In genomic region chr2:12716250-12717190, GRCh38 we compare ENCODE assay signal across 8 cellular contexts. TPM values are rescaled to one million over a fixed set of nuclear protein-coding genes. Genes with fewer than 3 reads are reported as not detected.
DNase-seq lines count a peak whose midpoint lies in the region; ATAC-seq and TF ChIP-seq lines count a peak whose summit lies in the region.

TSS of gene TRIB2 (plus strand) at chr2:12716936. CDS start at chr2:12718308, 1,372 bp downstream.

- H3K4me1 ChIP-seq in tibial nerve, result peaks cover 0 to 48% (median 16%) of the 10 kb centered on the region in 4 donors

- TF ChIP-seq CTCF in tibial nerve (IDR thresholded peaks at IDR 0.05), result peak in 1 of 5 experiments; percentile 19

- ATAC-seq in HG02571 (IDR thresholded peaks at IDR 0.05; ENCODE audit: unreplicated experiment), result peak; percentile 66

- peak in 1 of 2 donors; percentile 55 for TF ChIP-seq POLR2A in tibial nerve (IDR thresholded peaks at IDR 0.05)

- no peaks in the 10 kb centered on the region for H3K36me3 ChIP-seq in tibial nerve

- intact Hi-C loops in cardiac septum (cut with DNase I), result loop anchor here (1.0 to 5.0 kb wide), 11 partner anchors 102 to 886 kb away; no protein-coding TSS in a partner anchor

- peak; percentile 92 for DNase-seq in GM03348 (ENCODE audit: low spot score)
- peak; percentile 94 to 95 (median 95) for DNase-seq in NCI-H1417 (lab: John Stamatoyannopoulos, UW)
- DNase-seq in T-helper 1 cell, result peak; percentile 86 to 94 (median 87)
- DNase-seq in cardiac septum (ENCODE audit: low spot score), result peak; percentile 92
- peak; percentile 85 for DNase-seq in pons (ENCODE audit: low spot score)
- peak; percentile 76 to 82 for DNase-seq in tibial nerve (ENCODE audit: low spot score in 2 of 2)

- H3K27ac ChIP-seq in adipose tissue (ENCODE audit: low read depth, low read length), result peak within 1 kb of the TSS; percentile 71
- H3K27ac ChIP-seq in tibial nerve, result peak within 1 kb of the TSS; percentile 91 to 96 (median 94)

- peak in 1 of 2 donors; percentile 74 for TF ChIP-seq EP300 in tibial nerve (IDR thresholded peaks at IDR 0.05)

- H3K9me3 ChIP-seq in tibial nerve, result no peaks in the 10 kb centered on the region

- WGBS in adipose tissue, 3 donors, result 1% methylated on average over 62 to 90 of the region's 90 CpGs
- 1 to 2% methylated on average over 39 to 45 of the region's 90 CpGs for WGBS in tibial nerve, 2 donors

- no peaks in the 10 kb centered on the region for H3K27me3 ChIP-seq in tibial nerve

- H3K4me3 ChIP-seq in tibial nerve, result peak within 1 kb of the TSS; percentile 85 to 91 (median 86)

RNA-seq across cellular contexts. Expression of gene TRIB2, which starts in this region (rescaled TPM):
- polyA plus RNA-seq in adipose tissue, result 10 to 100 TPM; 13.0 to 31.6 (median 27.4) TPM
- 49.9 TPM for total RNA-seq in cardiac septum
- total RNA-seq in tibial nerve, result 100 to 1,000 TPM; 182 to 554 (median 315) TPM

Comparison
In these comparisons a context has a peak if more than half of its experiments do, and no peak if none do; other contexts are left out.
1. Peak in every context shown above with its lines: DNase-seq, ATAC-seq, H3K4me3 ChIP-seq and H3K27ac ChIP-seq.